ENCODE assay signal across 1 cellular context in genomic region chr9:69582018-69582417, GRCh38.
TF ChIP-seq lines count a peak whose summit lies in the region.

No MANE protein-coding gene starts in this region.

TF ChIP-seq in GM23338, 12 proteins besides CTCF, POLR2A, EP300 and RAD21 (continued from another document):
- TF ChIP-seq ZNF462 (CRISPR knock-in tag; IDR thresholded peaks at IDR 0.05) = no peak
TF ChIP-seq in GM23338: peak in this region for 0.
